ENCODE assay signal across 23 cellular contexts in the genomic region with DNA sequence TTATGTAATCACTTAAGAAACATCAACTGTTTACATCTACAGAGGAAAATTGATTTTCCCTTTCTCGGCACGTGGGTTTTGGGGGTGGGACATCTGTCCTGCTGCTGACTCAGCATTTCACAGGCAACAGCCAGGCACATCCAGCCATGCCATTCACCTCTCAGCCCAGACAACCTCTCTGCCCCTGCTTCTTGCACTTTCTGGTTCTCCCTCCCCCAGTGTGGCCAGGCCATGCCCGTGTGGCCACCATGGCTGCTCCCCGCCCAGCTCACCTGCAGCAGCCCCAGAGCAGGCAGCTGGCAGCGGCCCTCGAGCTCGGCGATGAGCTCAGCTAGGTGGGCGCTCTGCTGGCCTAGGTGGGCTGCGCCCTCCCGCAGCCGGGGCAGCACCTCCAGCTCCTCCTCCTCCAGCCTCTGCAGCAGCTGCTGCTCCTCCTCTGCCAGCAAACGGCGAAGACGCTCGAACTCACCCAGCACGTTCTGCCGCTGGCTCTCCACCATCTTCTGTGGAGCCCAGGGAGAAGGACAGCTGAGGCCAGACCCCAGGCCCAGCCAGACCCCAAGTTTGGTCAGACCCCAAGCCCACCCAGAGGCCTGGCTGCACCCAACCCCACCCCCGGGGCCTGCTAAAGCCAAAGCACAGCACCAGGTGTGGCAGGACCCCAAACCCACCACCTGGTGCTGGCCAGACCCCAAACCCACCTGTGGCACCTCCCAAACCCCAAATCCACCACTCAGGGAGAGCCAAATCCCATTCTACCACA. TPM values are rescaled to one million over a fixed set of nuclear protein-coding genes. Genes with fewer than 3 reads are reported as not detected.
DNase-seq lines count a peak whose midpoint lies in the region; ATAC-seq and TF ChIP-seq lines count a peak whose summit lies in the region.
"Had no signal": no experiment of that assay in that cellular context is flagged by ENCODE, and none has a peak within 500 bp of the region (broad histone marks: within the 10 kb centered on the region; RNA-seq: fewer than 3 reads in every experiment).

No MANE protein-coding gene starts in this region.

- H3K4me1 Mint-ChIP-seq in Calu3 (ENCODE audit: low read depth, unreplicated experiment): peaks cover 40% of the 10 kb centered on the region
- peaks cover 16% of the 10 kb centered on the region for H3K4me1 Mint-ChIP-seq in endodermal cell

- H3K36me3 ChIP-seq in Peyer's patch (peaks cover 0 to 70% (median 0%) of the 10 kb centered on the region in 3 donors), endodermal cell (ENCODE audit: control insufficient read depth, insufficient read depth, low read length) (peaks cover 43% of the 10 kb centered on the region), osteoblast (ENCODE audit: insufficient read depth, low read length) (peaks cover 27% of the 10 kb centered on the region)

- H3K9me3 Mint-ChIP-seq in Calu3 (ENCODE audit: low read depth, unreplicated experiment) (no peaks in the 10 kb centered on the region), endodermal cell (no peaks in the 10 kb centered on the region)
- H3K9me3 Mint-ChIP-seq: naive thymus-derived CD8-positive, alpha-beta T cell; WTC11 had no signal

- H3K4me3 ChIP-seq in Peyer's patch (no peak overlapping the region), endodermal cell (ENCODE audit: low read length) (no peak overlapping the region), osteoblast (ENCODE audit: insufficient read depth, low read length) (no peak overlapping the region)
- H3K4me3 ChIP-seq: colonic mucosa, prostate gland had no signal

- no peak overlapping the region for H3K4me2 ChIP-seq in osteoblast (ENCODE audit: insufficient read depth, low read length)

- H3K79me2 ChIP-seq in osteoblast (ENCODE audit: insufficient read depth, low read length): peaks cover 68% of the 10 kb centered on the region

- no peak overlapping the region for H3K9ac ChIP-seq in endodermal cell (ENCODE audit: extremely low read depth, low read length, poor library complexity, severe bottlenecking)

- TF ChIP-seq POLR2A in Peyer's patch (IDR thresholded peaks at IDR 0.05): no peak

- DNase-seq in Calu3: no peak
- DNase-seq in Peyer's patch: peak in 2 of 3 donors; percentile 38 to 45
- DNase-seq in endodermal cell: peak; percentile 37
- peak; percentile 42 for DNase-seq in osteoblast (ENCODE audit: insufficient read length, low spot score, missing footprints)
- DNase-seq in NCI-H2196 treated with DMSO at 0.1 percent for 48 hours (lab: John Stamatoyannopoulos, UW; ENCODE audit: unreplicated experiment): no peak
- DNase-seq: activated CD4-positive, alpha-beta T cell treated with anti-CD3 and anti-CD28 coated beads, Interleukin-2, amount 50 U/mL, for 4 hours; CD4-positive, alpha-beta memory T cell; colonic mucosa; hippocampal formation; islet precursor cell; naive thymus-derived CD8-positive, alpha-beta T cell; NCI-H1694 treated with DMSO at 0.1 percent for 48 hours; NCI-H774; SHP77 treated with DMSO at 0.1 percent for 48 hours; stimulated activated CD4-positive, alpha-beta T cell treated with anti-CD3 and anti-CD28 coated beads, Interleukin-1b, Interleukin-23, amount 100 ng/mL, for 48 hours; stimulated activated naive CD4-positive, alpha-beta T cell; T-helper 2 cell had no signal

- no peak overlapping the region for H3K27ac ChIP-seq in Peyer's patch
- no peak overlapping the region for H3K27ac ChIP-seq in endodermal cell (ENCODE audit: low read depth, low read length)
- H3K27ac ChIP-seq in osteoblast (ENCODE audit: low read depth, low read length): no peak overlapping the region
- H3K27ac ChIP-seq: colonic mucosa, prostate gland had no signal

- H3K4me1 ChIP-seq in Peyer's patch (peaks cover 4 to 29% (median 14%) of the 10 kb centered on the region in 4 donors), endodermal cell (ENCODE audit: control insufficient read depth, insufficient read depth, low read length) (no peaks in the 10 kb centered on the region), osteoblast (ENCODE audit: insufficient read depth, low read length) (peaks cover 13% of the 10 kb centered on the region)

- H3K9me3 ChIP-seq in Peyer's patch: no peaks in the 10 kb centered on the region
- H3K9me3 ChIP-seq in endodermal cell (ENCODE audit: control insufficient read depth, low read length): no peaks in the 10 kb centered on the region
- H3K9me3 ChIP-seq in osteoblast (ENCODE audit: low read depth, low read length): no peaks in the 10 kb centered on the region
- H3K9me3 ChIP-seq: colonic mucosa, prostate gland had no signal

- no peak overlapping the region for H2AFZ ChIP-seq in osteoblast (ENCODE audit: low read length)

- ATAC-seq in HG03442 (IDR thresholded peaks at IDR 0.05; ENCODE audit: unreplicated experiment) (no peak), HG03108 (IDR thresholded peaks at IDR 0.05; ENCODE audit: unreplicated experiment) (no peak)
- ATAC-seq: naive thymus-derived CD8-positive, alpha-beta T cell; WTC11 had no signal

- H3K27me3 Mint-ChIP-seq in Calu3 (ENCODE audit: unreplicated experiment): no peaks in the 10 kb centered on the region
- H3K27me3 Mint-ChIP-seq in endodermal cell (ENCODE audit: insufficient read depth): no peaks in the 10 kb centered on the region
- H3K27me3 Mint-ChIP-seq: activated naive CD8-positive, alpha-beta T cell; CD4-positive, alpha-beta memory T cell; naive thymus-derived CD8-positive, alpha-beta T cell had no signal

- TF ChIP-seq CTCF in Calu3 (IDR thresholded peaks at IDR 0.05; ENCODE audit: unreplicated experiment) (no peak), Peyer's patch (IDR thresholded peaks at IDR 0.05) (no peak), endodermal cell (conservative IDR thresholded peaks at IDR 0.05) (no peak), osteoblast (IDR thresholded peaks at IDR 0.05; ENCODE audit: extremely low read depth, low read depth, low read length) (no peak)

- intact Hi-C loops in Calu3 (cut with micrococcal nuclease; ENCODE audit: unreplicated experiment): no loop called here

- no TSS peak for BruUV-seq in Calu3 (replicated peaks; lab: Mats Ljungman, UMichigan)

- H3K27me3 ChIP-seq in Peyer's patch (no peaks in the 10 kb centered on the region), endodermal cell (ENCODE audit: control insufficient read depth, insufficient read depth, low read length, poor library complexity, severe bottlenecking) (no peaks in the 10 kb centered on the region), osteoblast (ENCODE audit: insufficient read depth, low read length) (no peaks in the 10 kb centered on the region)
- H3K27me3 ChIP-seq: colonic mucosa had no signal

- 88 to 97% methylated on average over 5 to 19 of the region's 19 CpGs for WGBS in endodermal cell (ENCODE audit: insufficient coverage in 1 of 2, insufficient read length in 1 of 2), 2 experiments

- peak overlapping the region; percentile 55 for H3K27ac Mint-ChIP-seq in Calu3 (ENCODE audit: unreplicated experiment)
- no peak overlapping the region for H3K27ac Mint-ChIP-seq in endodermal cell
- H3K27ac Mint-ChIP-seq: activated naive CD8-positive, alpha-beta T cell; WTC11 had no signal

- H3K4me3 Mint-ChIP-seq in Calu3 (ENCODE audit: low read depth, unreplicated experiment): no peak overlapping the region
- no peak overlapping the region for H3K4me3 Mint-ChIP-seq in endodermal cell
- H3K4me3 Mint-ChIP-seq: activated naive CD8-positive, alpha-beta T cell; WTC11 had no signal

- peaks cover 50% of the 10 kb centered on the region for H4K20me1 ChIP-seq in osteoblast (ENCODE audit: insufficient read depth, low read length)

- CTCF ChIA-PET in Calu3 (lab: Charles Lee): no interaction called here

- H3K36me3 Mint-ChIP-seq in Calu3 (ENCODE audit: insufficient read depth, unreplicated experiment): peaks cover 79% of the 10 kb centered on the region
- peaks cover 70% of the 10 kb centered on the region for H3K36me3 Mint-ChIP-seq in endodermal cell (ENCODE audit: low read depth)
- H3K36me3 Mint-ChIP-seq: activated naive CD8-positive, alpha-beta T cell had no signal

RNA-seq across cellular contexts. Expression of a gene that starts 5.8 kb away (rescaled TPM):
- total RNA-seq in Calu3 (2022) (62.9 and 68.2 TPM in 2 replicates), Peyer's patch (10 to 100 TPM; 29.6 to 62.6 (median 32.1) TPM), endodermal cell (10 to 100 TPM; 33.8 to 38.9 TPM), osteoblast (22.1 and 25.7 TPM in 2 replicates)
- polyA plus RNA-seq in endodermal cell (2013, experiment 1 of 2): 18.2 TPM
- polyA plus RNA-seq in endodermal cell (2013, experiment 2 of 2): 19.0 TPM

RNA-seq across cellular contexts. Expression of a gene that starts 15.8 kb away (rescaled TPM):
- total RNA-seq in Calu3 (2022) (2.3 and 3.8 TPM in 2 replicates), Peyer's patch (1 to 10 TPM in 2 of 4 donors, not detected in 2; 2.5 to 2.7 TPM), endodermal cell (10 to 100 TPM in 1 of 2 donors, 1 to 10 TPM in 1; 8.4 to 19.6 TPM), osteoblast (under 0.01 TPM in 1 of 2 replicates, not detected in the other)
- 4.8 TPM for polyA plus RNA-seq in endodermal cell (2013, experiment 1 of 2)
- 3.4 TPM for polyA plus RNA-seq in endodermal cell (2013, experiment 2 of 2)
- total RNA-seq: endothelial cell of umbilical vein had no signal
- polyA plus RNA-seq: endothelial cell of umbilical vein had no signal

Comparison
In these comparisons a context has a peak if more than half of its experiments do, and no peak if none do; other contexts are left out.
1. DNase-seq: peak in Peyer's patch (2 of 3), endodermal cell (single experiment) and osteoblast (single experiment); none in Calu3 (single experiment) and NCI-H2196 treated with DMSO at 0.1 percent for 48 hours (single experiment).